9 cellular contexts compared by ENCODE assay signal in the genomic region with DNA sequence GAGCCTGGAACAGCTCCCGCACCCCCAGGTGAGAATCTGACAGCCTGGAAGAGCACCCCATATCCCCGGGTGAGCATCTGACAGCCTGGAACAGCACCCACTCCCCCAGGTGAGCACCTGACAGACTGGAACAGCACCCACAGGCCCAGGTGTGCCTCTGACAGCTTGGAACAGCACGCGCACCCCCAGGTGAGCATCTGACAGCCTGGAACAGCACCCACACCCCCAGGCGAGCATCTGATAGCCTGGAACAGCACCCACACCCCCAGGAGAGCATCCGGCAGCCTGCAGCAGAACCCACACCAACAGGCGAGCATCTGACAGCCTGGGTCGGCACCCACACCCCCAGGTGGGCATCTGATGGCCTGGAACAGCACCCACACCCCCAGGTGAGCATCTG. TPM values are rescaled to one million over a fixed set of nuclear protein-coding genes. Genes with fewer than 3 reads are reported as not detected.
DNase-seq lines count a peak whose midpoint lies in the region; ATAC-seq and TF ChIP-seq lines count a peak whose summit lies in the region.
"Not testable (repeated sequence)": the region's sequence is repeated elsewhere in the genome, so short reads cannot be mapped to it uniquely, and the experiment has no call there.
"Had no signal": no experiment of that assay in that cellular context is flagged by ENCODE, and none has a peak within 500 bp of the region (broad histone marks: within the 10 kb centered on the region; RNA-seq: fewer than 3 reads in every experiment).

No MANE protein-coding gene starts in this region.

- H3K4me3 Mint-ChIP-seq in T-helper 2 cell treated with Interferon-gamma antibody and Interleukin-4, amounts not matched to agents 5 μg/mL and 100 μg/mL, for 36 hours; activated CD4-positive, alpha-beta memory T cell treated with anti-CD3 and anti-CD28 coated beads for 36 hours: not testable (repeated sequence)

- not testable (repeated sequence) for H3K9me3 Mint-ChIP-seq in T-helper 2 cell treated with Interferon-gamma antibody and Interleukin-4, amounts not matched to agents 5 μg/mL and 100 μg/mL, for 36 hours; activated CD4-positive, alpha-beta memory T cell treated with anti-CD3 and anti-CD28 coated beads for 36 hours

- CTCF ChIA-PET in activated CD4-positive, alpha-beta memory T cell treated with anti-CD3 and anti-CD28 coated beads for 36 hours (lab: Charles Lee), result not testable (repeated sequence)

- not testable (repeated sequence) for ATAC-seq in Right ventricle myocardium inferior; left lobe of liver; omental fat pad (ENCODE audit: low FRiP score)

- not testable (repeated sequence) for TF ChIP-seq CTCF in omental fat pad (IDR thresholded peaks at IDR 0.05)

- DNase-seq in T-helper 2 cell treated with Interferon-gamma antibody and Interleukin-4, amounts not matched to agents 5 μg/mL and 100 μg/mL, for 36 hours (ENCODE audit: low spot score), result peak; percentile 3
- peak; percentile 8 for DNase-seq in activated CD4-positive, alpha-beta memory T cell treated with anti-CD3 and anti-CD28 coated beads for 36 hours
- DNase-seq in activated gamma-delta T cell treated with Interleukin-2 at 50 U/mL for 16 hours (peak; percentile 3), Right ventricle myocardium inferior (ENCODE audit: missing footprints) (peak; percentile 71), left lobe of liver (ENCODE audit: low spot score) (peak; percentile 75), omental fat pad (ENCODE audit: low spot score) (peak; percentile 33)
- peak; percentile 4 for DNase-seq in stimulated activated CD4-positive, alpha-beta T cell treated with anti-CD3 and anti-CD28 coated beads, Interleukin-4, amount 100 ng/mL, for 24 hours

- H3K27me3 Mint-ChIP-seq in T-helper 2 cell treated with Interferon-gamma antibody and Interleukin-4, amounts not matched to agents 5 μg/mL and 100 μg/mL, for 36 hours (ENCODE audit: low read depth), result not testable (repeated sequence)
- peaks cover 10% of the 10 kb centered on the region for H3K27me3 Mint-ChIP-seq in activated CD4-positive, alpha-beta memory T cell treated with anti-CD3 and anti-CD28 coated beads for 36 hours

- intact Hi-C loops in activated CD4-positive, alpha-beta memory T cell treated with anti-CD3 and anti-CD28 coated beads for 36 hours (cut with micrococcal nuclease); Right ventricle myocardium inferior (cut with DNase I): not testable (repeated sequence)

- POLR2A ChIA-PET in activated CD4-positive, alpha-beta memory T cell treated with anti-CD3 and anti-CD28 coated beads for 36 hours (lab: Charles Lee), result not testable (repeated sequence)

- not testable (repeated sequence) for H3K27ac Mint-ChIP-seq in T-helper 2 cell treated with Interferon-gamma antibody and Interleukin-4, amounts not matched to agents 5 μg/mL and 100 μg/mL, for 36 hours; activated CD4-positive, alpha-beta memory T cell treated with anti-CD3 and anti-CD28 coated beads for 36 hours

- not testable (repeated sequence) for H3K36me3 Mint-ChIP-seq in T-helper 2 cell treated with Interferon-gamma antibody and Interleukin-4, amounts not matched to agents 5 μg/mL and 100 μg/mL, for 36 hours (ENCODE audit: low read depth); activated CD4-positive, alpha-beta memory T cell treated with anti-CD3 and anti-CD28 coated beads for 36 hours

- H3K4me1 Mint-ChIP-seq in T-helper 2 cell treated with Interferon-gamma antibody and Interleukin-4, amounts not matched to agents 5 μg/mL and 100 μg/mL, for 36 hours (ENCODE audit: low read depth); activated CD4-positive, alpha-beta memory T cell treated with anti-CD3 and anti-CD28 coated beads for 36 hours (ENCODE audit: low read depth): not testable (repeated sequence)

RNA-seq across cellular contexts. Expression of a gene that starts 27.0 kb away (rescaled TPM):
- total RNA-seq in activated CD4-positive, alpha-beta memory T cell treated with anti-CD3 and anti-CD28 coated beads for 36 hours, result 1 to 10 TPM in 1 of 2 experiments, under 1 TPM in 1; 1.00 to 1.2 TPM
- total RNA-seq in Right ventricle myocardium inferior, result 0.35 TPM
- total RNA-seq in left lobe of liver, result not detected
- 1 to 10 TPM in 3 of 4 donors, not detected in 1; 1.6 to 2.4 (median 1.6) TPM for total RNA-seq in omental fat pad
- total RNA-seq: GM23248, HepG2 had no signal

Comparison
In these comparisons a context has a peak if more than half of its experiments do, and no peak if none do; other contexts are left out.
1. DNase-seq: peak in every context shown above with its lines; median percentile 75 in left lobe of liver; 71 in Right ventricle myocardium inferior; 33 in omental fat pad; 8 in activated CD4-positive, alpha-beta memory T cell treated with anti-CD3 and anti-CD28 coated beads for 36 hours; 4 in stimulated activated CD4-positive, alpha-beta T cell treated with anti-CD3 and anti-CD28 coated beads, Interleukin-4, amount 100 ng/mL, for 24 hours; 3 in T-helper 2 cell treated with Interferon-gamma antibody and Interleukin-4, amounts not matched to agents 5 μg/mL and 100 μg/mL, for 36 hours; 3 in activated gamma-delta T cell treated with Interleukin-2 at 50 U/mL for 16 hours.